In genomic region chr22:38870312-38870741, GRCh38 we compare ENCODE assay signal across 1 cellular context.
TF ChIP-seq lines count a peak whose summit lies in the region.

No MANE protein-coding gene starts in this region.

TF ChIP-seq in K562, 482 proteins besides CTCF, POLR2A, EP300 and RAD21 (continued from another document):
- no peak for TF ChIP-seq THRA (IDR thresholded peaks at IDR 0.05)
- peak; percentile 47; the same call in 1 of the 2 replicates for TF ChIP-seq ZNF384 (IDR thresholded peaks at IDR 0.05; ENCODE audit: low read depth, low read length)
- no peak for TF ChIP-seq MBD1 (CRISPR knock-in tag; IDR thresholded peaks at IDR 0.05)
- peak in 1 of 2 experiments; percentile 23; a peak in 1 of 4 replicates for TF ChIP-seq KDM1A (IDR thresholded peaks at IDR 0.05)
- TF ChIP-seq TFAP4 (CRISPR knock-in tag; IDR thresholded peaks at IDR 0.05; ENCODE audit: borderline replicate concordance) = peak; percentile 83
- 0 out of 4 replicates have a peak, but pooled peaks of 1 of the 2 experiments have one; percentile 14 for TF ChIP-seq UBTF (IDR thresholded peaks at IDR 0.05; ENCODE audit: borderline replicate concordance in 1 of 2, low read depth in 2 of 2, low read length in 2 of 2)
- no peak for TF ChIP-seq EZH2 (IDR thresholded peaks at IDR 0.05; ENCODE audit: borderline replicate concordance, low read depth, low read length)
- no peak for TF ChIP-seq HDAC6 (IDR thresholded peaks at IDR 0.05; ENCODE audit: low read depth, low read length)
- TF ChIP-seq ZNF133 (CRISPR knock-in tag; IDR thresholded peaks at IDR 0.05) = no peak
- peak; percentile 79 for TF ChIP-seq XRCC5 (IDR thresholded peaks at IDR 0.05; ENCODE audit: low read depth, low read length)
- TF ChIP-seq NRF1 (conservative IDR thresholded peaks at IDR 0.05 in 1 of 2, IDR thresholded peaks at IDR 0.05 in 1 of 2) = no peak
- TF ChIP-seq CREB5 (CRISPR knock-in tag; IDR thresholded peaks at IDR 0.05) = no peak
- TF ChIP-seq ATF1 (CRISPR knock-in tag; IDR thresholded peaks at IDR 0.05) = no peak
- 0 out of 2 replicates have a peak, but pooled peaks have one; percentile 23 for TF ChIP-seq ATF1 (tag; IDR thresholded peaks at IDR 0.05)
- no peak for TF ChIP-seq NEUROD1 (IDR thresholded peaks at IDR 0.05; ENCODE audit: borderline replicate concordance, low read depth, low read length, partially characterized antibody)
- TF ChIP-seq SIN3A (IDR thresholded peaks at IDR 0.05; ENCODE audit: borderline replicate concordance in 2 of 2, control insufficient read depth in 1 of 2, low read depth in 2 of 2, low read length in 2 of 2) = peak in 1 of 2 experiments; percentile 59; a peak in 1 of 4 replicates
- no peak for TF ChIP-seq SP1 (CRISPR knock-in tag; IDR thresholded peaks at IDR 0.05)
- peak; percentile 66 for TF ChIP-seq CTBP1 (IDR thresholded peaks at IDR 0.05; ENCODE audit: borderline replicate concordance)
- no peak for TF ChIP-seq PPARD (CRISPR knock-in tag; IDR thresholded peaks at IDR 0.05)
- TF ChIP-seq NR4A1 (CRISPR knock-in tag; IDR thresholded peaks at IDR 0.05) = no peak
- TF ChIP-seq NR4A1 (tag; IDR thresholded peaks at IDR 0.05) = no peak
- no peak for TF ChIP-seq ZNF584 (CRISPR knock-in tag; IDR thresholded peaks at IDR 0.05; ENCODE audit: low read depth)
- TF ChIP-seq SRSF7 (optimal IDR thresholded peaks at IDR 0.05; ENCODE audit: low read depth, low read length) = no peak
- peak; percentile 48; the same call in 1 of the 2 replicates for TF ChIP-seq STAG1 (CRISPR knock-in tag; IDR thresholded peaks at IDR 0.05; ENCODE audit: borderline replicate concordance)
- TF ChIP-seq RB1 (IDR thresholded peaks at IDR 0.05; ENCODE audit: low read depth) = no peak; the same call in 1 of the 2 replicates
- peak in 1 of 2 experiments; percentile 47; a peak in 2 of 4 replicates for TF ChIP-seq RCOR1 (IDR thresholded peaks at IDR 0.05; ENCODE audit: borderline replicate concordance in 1 of 2, low read depth in 2 of 2, low read length in 2 of 2)
- no peak for TF ChIP-seq FOXA1 (IDR thresholded peaks at IDR 0.05; ENCODE audit: borderline replicate concordance)
- TF ChIP-seq KAT7 (CRISPR knock-in tag; IDR thresholded peaks at IDR 0.05; ENCODE audit: borderline replicate concordance) = no peak
- TF ChIP-seq JUND (IDR thresholded peaks at IDR 0.05; ENCODE audit: borderline replicate concordance, low read depth, low read length) = 0 out of 2 replicates have a peak, but pooled peaks have one; percentile 18
- no peak for TF ChIP-seq JUND (tag; IDR thresholded peaks at IDR 0.05; ENCODE audit: borderline replicate concordance, low read depth, low read length)
- TF ChIP-seq MAZ (CRISPR knock-in tag; conservative IDR thresholded peaks at IDR 0.05 in 1 of 2, IDR thresholded peaks at IDR 0.05 in 1 of 2) = peak in 1 of 2 experiments; percentile 31; a peak in 1 of 4 replicates
- TF ChIP-seq SMC3 (conservative IDR thresholded peaks at IDR 0.05; ENCODE audit: insufficient read depth, low read depth, low read length) = peak; percentile 39; the same call in 1 of the 2 replicates
- TF ChIP-seq DEAF1 (CRISPR knock-in tag; IDR thresholded peaks at IDR 0.05) = peak; percentile 44; the same call in 1 of the 2 replicates
